Comparison of ENCODE assay signal across 8 cellular contexts in genomic region chr4:82890602-82890912, GRCh38. TPM values are rescaled to one million over a fixed set of nuclear protein-coding genes. Genes with fewer than 3 reads are reported as not detected.
DNase-seq lines count a peak whose midpoint lies in the region; ATAC-seq and TF ChIP-seq lines count a peak whose summit lies in the region.

No MANE protein-coding gene starts in this region.

- DNase-seq in Jurkat, Clone E6-1 (ENCODE audit: low read depth, low spot score), result no peak
- DNase-seq in mammary epithelial cell, result no peak
- DNase-seq in mucosa of descending colon, result no peak
- no peak for DNase-seq in NCI-H345 (lab: John Stamatoyannopoulos, UW)
- DNase-seq in GM13976 (ENCODE audit: low spot score), result no peak
- no peak for DNase-seq in GM19238 (ENCODE audit: insufficient read length, low spot score)

- H3K27ac ChIP-seq in mammary epithelial cell (ENCODE audit: insufficient read depth, low read depth, low read length), result peak overlapping the region; percentile 98

- in situ Hi-C loops in mammary epithelial cell (cut with MboI; ENCODE audit: low sequenced_read_pairs in 2 of 2) (loop anchor here in 1 of 2 donors (5.0 kb wide), 1 partner anchor 122 kb away; the partner anchor contains the start of gene LIN54), GM13976 (cut with MboI; ENCODE audit: low sequenced_read_pairs, unreplicated experiment) (loop anchor here (25.0 kb wide), 1 partner anchor 372 kb away; no protein-coding TSS in a partner anchor)

- BruUV-seq in mammary epithelial cell (replicated peaks; lab: Mats Ljungman, UMichigan), result TSS peak; percentile 37

- H3K36me3 ChIP-seq in mammary epithelial cell (ENCODE audit: insufficient read depth, low read length) (peaks cover 6% of the 10 kb centered on the region), mucosa of descending colon (ENCODE audit: low read depth) (peaks cover 4% of the 10 kb centered on the region)

- CTCF ChIA-PET in mammary epithelial cell (lab: Charles Lee; ENCODE audit: low non-redundant PET), result interaction anchor here (0.7 kb wide), 1 partner anchor 63 kb away, joined by 4 read pairs; no protein-coding TSS in a partner anchor

- no peaks in the 10 kb centered on the region for H3K9me3 ChIP-seq in mammary epithelial cell (replicated peaks; ENCODE audit: insufficient read depth, low read length)
- H3K9me3 ChIP-seq in mucosa of descending colon, result no peaks in the 10 kb centered on the region

- H3K4me3 ChIP-seq in GM12875 (ENCODE audit: low read depth, low read length) (peak overlapping the region; percentile 90), mammary epithelial cell (replicated peaks in 1 of 3; ENCODE audit: insufficient read depth in 1 of 3, low read depth in 2 of 3, low read length in 3 of 3) (peak overlapping the region; percentile 65 to 97 (median 92)), mucosa of descending colon (peak overlapping the region; percentile 74)
- H3K4me3 ChIP-seq in Jurkat, Clone E6-1 (ENCODE audit: low read length), result peak overlapping the region; percentile 88

- H3K9ac ChIP-seq in mammary epithelial cell (ENCODE audit: insufficient read depth, low read length), result peak overlapping the region; percentile 99

- peak; percentile 11 for ATAC-seq in mucosa of descending colon
- no peak for ATAC-seq in HG03520 (IDR thresholded peaks at IDR 0.05; ENCODE audit: unreplicated experiment)

- H3K4me1 ChIP-seq in mammary epithelial cell (ENCODE audit: insufficient read depth, low read length), result peaks cover 36% of the 10 kb centered on the region
- peaks cover 30% of the 10 kb centered on the region for H3K4me1 ChIP-seq in mucosa of descending colon (ENCODE audit: low read depth)

- peak overlapping the region; percentile 93 for H2AFZ ChIP-seq in mammary epithelial cell (ENCODE audit: low read depth, low read length)

- WGBS in mammary epithelial cell (ENCODE audit: low coverage, missing lambda C conversion rate), result 0% methylated on average over 9 of the region's 14 CpGs

- dilution Hi-C loops in mammary epithelial cell (cut with HindIII; ENCODE audit: low sequenced_read_pairs), result loop anchor here (5.0 kb wide), 1 partner anchor 43 kb away; no protein-coding TSS in a partner anchor

- no peaks in the 10 kb centered on the region for H3K27me3 ChIP-seq in mammary epithelial cell (ENCODE audit: insufficient read depth, low read length)

- H3K4me2 ChIP-seq in mammary epithelial cell (ENCODE audit: insufficient read depth, low read depth, low read length), result peak overlapping the region; percentile 72

- peaks cover 86% of the 10 kb centered on the region for H3K79me2 ChIP-seq in mammary epithelial cell (ENCODE audit: insufficient read depth, low read length)

- TF ChIP-seq CTCF in GM12875 (IDR thresholded peaks at IDR 0.05; ENCODE audit: borderline replicate concordance, insufficient read depth, low read depth, low read length) (no peak), mammary epithelial cell (conservative IDR thresholded peaks at IDR 0.05 in 1 of 2, IDR thresholded peaks at IDR 0.05 in 1 of 2; ENCODE audit: extremely low read depth in 1 of 2, insufficient read depth in 1 of 2, low read depth in 1 of 2, low read length in 2 of 2) (no peak), mucosa of descending colon (IDR thresholded peaks at IDR 0.05) (no peak), GM13976 (IDR thresholded peaks at IDR 0.05; ENCODE audit: borderline replicate concordance, control extremely low read depth, extremely low read depth, insufficient read depth, missing control alignments) (no peak)

- H4K20me1 ChIP-seq in mammary epithelial cell (ENCODE audit: insufficient read depth, low read length), result no peaks in the 10 kb centered on the region

- intact Hi-C loops in mammary epithelial cell (cut with micrococcal nuclease) (loop anchor here (1.0 to 10.0 kb wide), 2 partner anchors 122 to 516 kb away; partner anchors contain the start of gene HNRNPD), mucosa of descending colon (cut with DNase I, micrococcal nuclease) (loop anchor here in 1 of 2 donors (10.0 kb wide), 1 partner anchor 394 kb away; the partner anchor contains the start of gene COQ2)

RNA-seq across cellular contexts. Expression of gene SEC31A, which starts 0.4 kb away (rescaled TPM):
- 64.2 TPM for polyA plus RNA-seq in Jurkat, Clone E6-1 (2012; ENCODE audit: insufficient read depth, insufficient read length)
- 100 to 1,000 TPM; 204 to 225 TPM for total RNA-seq in mammary epithelial cell
- 149 TPM for polyA plus RNA-seq in mammary epithelial cell
- 157 TPM for polyA minus RNA-seq in mammary epithelial cell
- 100 to 1,000 TPM; 167 to 179 (median 176) TPM for total RNA-seq in mucosa of descending colon

RNA-seq across cellular contexts. Expression of gene THAP9, which starts 10.0 kb away (rescaled TPM):
- 6.2 TPM for polyA plus RNA-seq in Jurkat, Clone E6-1 (2012; ENCODE audit: insufficient read depth, insufficient read length)
- total RNA-seq in mammary epithelial cell (1 to 10 TPM; 2.8 to 3.0 TPM), mucosa of descending colon (1 to 10 TPM; 2.9 to 5.1 (median 5.0) TPM)
- polyA plus RNA-seq in mammary epithelial cell, result 1.6 TPM
- polyA minus RNA-seq in mammary epithelial cell, result not detected
